ENCODE assay signal across 1 cellular context in genomic region chr5:140311011-140311467, GRCh38.
TF ChIP-seq lines count a peak whose summit lies in the region.

No MANE protein-coding gene starts in this region.

TF ChIP-seq in GM23338, 12 proteins besides CTCF, POLR2A, EP300 and RAD21 (continued from another document):
- TF ChIP-seq, protein P1, sequence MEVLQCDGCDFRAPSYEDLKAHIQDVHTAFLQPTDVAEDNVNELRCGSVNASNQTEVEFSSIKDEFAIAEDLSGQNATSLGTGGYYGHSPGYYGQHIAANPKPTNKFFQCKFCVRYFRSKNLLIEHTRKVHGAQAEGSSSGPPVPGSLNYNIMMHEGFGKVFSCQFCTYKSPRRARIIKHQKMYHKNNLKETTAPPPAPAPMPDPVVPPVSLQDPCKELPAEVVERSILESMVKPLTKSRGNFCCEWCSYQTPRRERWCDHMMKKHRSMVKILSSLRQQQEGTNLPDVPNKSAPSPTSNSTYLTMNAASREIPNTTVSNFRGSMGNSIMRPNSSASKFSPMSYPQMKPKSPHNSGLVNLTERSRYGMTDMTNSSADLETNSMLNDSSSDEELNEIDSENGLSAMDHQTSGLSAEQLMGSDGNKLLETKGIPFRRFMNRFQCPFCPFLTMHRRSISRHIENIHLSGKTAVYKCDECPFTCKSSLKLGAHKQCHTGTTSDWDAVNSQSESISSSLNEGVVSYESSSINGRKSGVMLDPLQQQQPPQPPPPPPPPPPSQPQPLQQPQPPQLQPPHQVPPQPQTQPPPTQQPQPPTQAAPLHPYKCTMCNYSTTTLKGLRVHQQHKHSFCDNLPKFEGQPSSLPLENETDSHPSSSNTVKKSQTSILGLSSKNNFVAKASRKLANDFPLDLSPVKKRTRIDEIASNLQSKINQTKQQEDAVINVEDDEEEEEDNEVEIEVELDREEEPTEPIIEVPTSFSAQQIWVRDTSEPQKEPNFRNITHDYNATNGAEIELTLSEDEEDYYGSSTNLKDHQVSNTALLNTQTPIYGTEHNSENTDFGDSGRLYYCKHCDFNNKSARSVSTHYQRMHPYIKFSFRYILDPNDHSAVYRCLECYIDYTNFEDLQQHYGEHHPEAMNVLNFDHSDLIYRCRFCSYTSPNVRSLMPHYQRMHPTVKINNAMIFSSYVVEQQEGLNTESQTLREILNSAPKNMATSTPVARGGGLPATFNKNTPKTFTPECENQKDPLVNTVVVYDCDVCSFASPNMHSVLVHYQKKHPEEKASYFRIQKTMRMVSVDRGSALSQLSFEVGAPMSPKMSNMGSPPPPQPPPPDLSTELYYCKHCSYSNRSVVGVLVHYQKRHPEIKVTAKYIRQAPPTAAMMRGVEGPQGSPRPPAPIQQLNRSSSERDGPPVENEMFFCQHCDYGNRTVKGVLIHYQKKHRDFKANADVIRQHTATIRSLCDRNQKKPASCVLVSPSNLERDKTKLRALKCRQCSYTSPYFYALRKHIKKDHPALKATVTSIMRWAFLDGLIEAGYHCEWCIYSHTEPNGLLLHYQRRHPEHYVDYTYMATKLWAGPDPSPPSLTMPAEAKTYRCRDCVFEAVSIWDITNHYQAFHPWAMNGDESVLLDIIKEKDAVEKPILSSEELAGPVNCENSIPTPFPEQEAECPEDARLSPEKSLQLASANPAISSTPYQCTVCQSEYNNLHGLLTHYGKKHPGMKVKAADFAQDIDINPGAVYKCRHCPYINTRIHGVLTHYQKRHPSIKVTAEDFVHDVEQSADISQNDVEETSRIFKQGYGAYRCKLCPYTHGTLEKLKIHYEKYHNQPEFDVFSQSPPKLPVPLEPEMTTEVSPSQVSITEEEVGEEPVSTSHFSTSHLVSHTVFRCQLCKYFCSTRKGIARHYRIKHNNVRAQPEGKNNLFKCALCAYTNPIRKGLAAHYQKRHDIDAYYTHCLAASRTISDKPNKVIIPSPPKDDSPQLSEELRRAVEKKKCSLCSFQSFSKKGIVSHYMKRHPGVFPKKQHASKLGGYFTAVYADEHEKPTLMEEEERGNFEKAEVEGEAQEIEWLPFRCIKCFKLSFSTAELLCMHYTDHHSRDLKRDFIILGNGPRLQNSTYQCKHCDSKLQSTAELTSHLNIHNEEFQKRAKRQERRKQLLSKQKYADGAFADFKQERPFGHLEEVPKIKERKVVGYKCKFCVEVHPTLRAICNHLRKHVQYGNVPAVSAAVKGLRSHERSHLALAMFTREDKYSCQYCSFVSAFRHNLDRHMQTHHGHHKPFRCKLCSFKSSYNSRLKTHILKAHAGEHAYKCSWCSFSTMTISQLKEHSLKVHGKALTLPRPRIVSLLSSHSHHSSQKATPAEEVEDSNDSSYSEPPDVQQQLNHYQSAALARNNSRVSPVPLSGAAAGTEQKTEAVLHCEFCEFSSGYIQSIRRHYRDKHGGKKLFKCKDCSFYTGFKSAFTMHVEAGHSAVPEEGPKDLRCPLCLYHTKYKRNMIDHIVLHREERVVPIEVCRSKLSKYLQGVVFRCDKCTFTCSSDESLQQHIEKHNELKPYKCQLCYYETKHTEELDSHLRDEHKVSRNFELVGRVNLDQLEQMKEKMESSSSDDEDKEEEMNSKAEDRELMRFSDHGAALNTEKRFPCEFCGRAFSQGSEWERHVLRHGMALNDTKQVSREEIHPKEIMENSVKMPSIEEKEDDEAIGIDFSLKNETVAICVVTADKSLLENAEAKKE (CRISPR knock-in tag; IDR thresholded peaks at IDR 0.05): no peak
- no peak for TF ChIP-seq ZNF114 (CRISPR knock-in tag; IDR thresholded peaks at IDR 0.05)
- TF ChIP-seq POLR2AphosphoS5 (IDR thresholded peaks at IDR 0.05; ENCODE audit: low read depth): no peak
- no peak for TF ChIP-seq REST (IDR thresholded peaks at IDR 0.05; ENCODE audit: unreplicated experiment)
- no peak for TF ChIP-seq NANOG (IDR thresholded peaks at IDR 0.05; ENCODE audit: borderline replicate concordance)
- TF ChIP-seq EZH2phosphoT487 (IDR thresholded peaks at IDR 0.05; ENCODE audit: unreplicated experiment): no peak
- TF ChIP-seq ZNF331 (CRISPR knock-in tag; IDR thresholded peaks at IDR 0.05; ENCODE audit: low read depth): no peak
- TF ChIP-seq STAT1 (IDR thresholded peaks at IDR 0.05; ENCODE audit: unreplicated experiment): no peak
- TF ChIP-seq JUNB (IDR thresholded peaks at IDR 0.05; ENCODE audit: unreplicated experiment): no peak
- no peak for TF ChIP-seq EZH2 (IDR thresholded peaks at IDR 0.05; ENCODE audit: low read depth, unreplicated experiment)
- no peak for TF ChIP-seq ETS1 (IDR thresholded peaks at IDR 0.05)
